ENCODE assay signal across 24 cellular contexts in genomic region chr18:28766721-28767120, GRCh38.
DNase-seq lines count a peak whose midpoint lies in the region; ATAC-seq and TF ChIP-seq lines count a peak whose summit lies in the region.
"Had no signal": no experiment of that assay in that cellular context is flagged by ENCODE, and none has a peak within 500 bp of the region (broad histone marks: within the 10 kb centered on the region; RNA-seq: fewer than 3 reads in every experiment).

No MANE protein-coding gene starts in this region.

- H3K36me3 ChIP-seq in SK-N-SH (replicated peaks in 1 of 2; ENCODE audit: control insufficient read depth in 1 of 2, insufficient read depth in 2 of 2, low read length in 1 of 2) (no peaks in the 10 kb centered on the region), smooth muscle cell (ENCODE audit: low read depth) (no peaks in the 10 kb centered on the region)

- H3K4me1 ChIP-seq in SK-N-SH (ENCODE audit: control insufficient read depth in 1 of 2, insufficient read depth in 2 of 2, low read depth in 1 of 2, low read length in 1 of 2) (peaks cover 18 to 53% of the 10 kb centered on the region in 2 experiments), smooth muscle cell (ENCODE audit: low read depth) (peaks cover 4% of the 10 kb centered on the region)

- TF ChIP-seq CTCF in SK-N-SH (IDR thresholded peaks at IDR 0.05) (no peak), choroid plexus epithelial cell (conservative IDR thresholded peaks at IDR 0.05; ENCODE audit: low read depth, low read length) (no peak), smooth muscle cell (IDR thresholded peaks at IDR 0.05; ENCODE audit: borderline replicate concordance, insufficient read depth, poor library complexity, severe bottlenecking) (no peak)

- no peak for TF ChIP-seq RAD21 in SK-N-SH (IDR thresholded peaks at IDR 0.05; ENCODE audit: low read length)

- ATAC-seq in SK-N-SH treated with all-trans-retinoic acid at 6 μM for 48 hours, result no peak
- no peak for ATAC-seq in HG02970 (IDR thresholded peaks at IDR 0.05; ENCODE audit: low FRiP score, unreplicated experiment)
- no peak for ATAC-seq in GM18861 (IDR thresholded peaks at IDR 0.05; ENCODE audit: unreplicated experiment)
- ATAC-seq in HG02840 (IDR thresholded peaks at IDR 0.05; ENCODE audit: low FRiP score, unreplicated experiment), result no peak
- ATAC-seq: HepG2, K562, Panc1 had no signal

- no peak overlapping the region; the same call in 1 of the 2 replicates for H3K4me2 ChIP-seq in SK-N-SH
- H3K4me2 ChIP-seq in smooth muscle cell, result peak overlapping the region; percentile 13

- H3K9me3 ChIP-seq in SK-N-SH (no peaks in the 10 kb centered on the region), smooth muscle cell (replicated peaks; ENCODE audit: low read depth) (no peaks in the 10 kb centered on the region)

- H2AFZ ChIP-seq in SK-N-SH (ENCODE audit: low read depth) (no peak overlapping the region), smooth muscle cell (ENCODE audit: low read depth) (peak overlapping the region; percentile 6)

- peak overlapping the region; percentile 88 to 96 for H3K27ac ChIP-seq in SK-N-SH (ENCODE audit: low read depth in 2 of 2, low read length in 1 of 2)
- H3K27ac ChIP-seq in smooth muscle cell (ENCODE audit: low read depth), result peak overlapping the region; percentile 67
- H3K27ac ChIP-seq: 22Rv1, SK-N-MC had no signal

- H4K20me1 ChIP-seq in SK-N-SH (ENCODE audit: insufficient read depth) (no peaks in the 10 kb centered on the region), smooth muscle cell (ENCODE audit: low read depth) (no peaks in the 10 kb centered on the region)

- H3F3A ChIP-seq in SK-N-SH (replicated peaks; ENCODE audit: insufficient read depth), result peaks cover 28% of the 10 kb centered on the region
- H3F3A ChIP-seq in smooth muscle cell (ENCODE audit: low read depth), result no peaks in the 10 kb centered on the region

- POLR2A ChIA-PET in SK-N-SH (lab: Yijun Ruan, JAX), result no interaction called here

- H3K79me2 ChIP-seq in SK-N-SH (ENCODE audit: insufficient read depth), result no peaks in the 10 kb centered on the region
- no peaks in the 10 kb centered on the region for H3K79me2 ChIP-seq in smooth muscle cell (ENCODE audit: low read depth)

- DNase-seq in SK-N-SH (no peak), choroid plexus epithelial cell (ENCODE audit: low read depth) (peak; percentile 31), iris pigment epithelial cell (ENCODE audit: low read depth) (peak; percentile 54), smooth muscle cell (lab: John Stamatoyannopoulos, UW; ENCODE audit: unreplicated experiment) (no peak)
- DNase-seq: ACHN, Calu3, DMS153, DND-41, H9, Kasumi-1, NCI-H1105 treated with DMSO at 0.1 percent for 48 hours, NCI-H146, NCI-H1930, NCI-H69, SIG-M5 had no signal

- CTCF ChIA-PET in SK-N-SH (lab: Yijun Ruan, JAX), result interaction anchor here (0.9 kb wide), 1 partner anchor 10 kb away, joined by 3 read pairs; no protein-coding TSS in a partner anchor

- no peaks in the 10 kb centered on the region for H3K9me2 ChIP-seq in SK-N-SH

- H3K9ac ChIP-seq in SK-N-SH, result no peak overlapping the region
- H3K9ac ChIP-seq in smooth muscle cell (ENCODE audit: low read depth), result no peak overlapping the region

- H3K4me3 ChIP-seq in SK-N-SH (ENCODE audit: low read depth in 2 of 2, low read length in 1 of 2), result no peak overlapping the region
- H3K4me3 ChIP-seq in choroid plexus epithelial cell (ENCODE audit: low read depth, low read length), result no peak overlapping the region
- no peak overlapping the region for H3K4me3 ChIP-seq in smooth muscle cell
- H3K4me3 ChIP-seq: K562, SK-N-MC had no signal

- no peaks in the 10 kb centered on the region for H3K27me3 ChIP-seq in SK-N-SH (ENCODE audit: insufficient read depth)
- H3K27me3 ChIP-seq in smooth muscle cell (ENCODE audit: low read depth), result no peaks in the 10 kb centered on the region

- TF ChIP-seq EP300 in SK-N-SH (IDR thresholded peaks at IDR 0.05; ENCODE audit: borderline replicate concordance in 1 of 2, low read depth in 1 of 2, low read length in 1 of 2), result no peak

TF ChIP-seq in SK-N-SH, 30 proteins besides CTCF, POLR2A, EP300 and RAD21 (continues in another document):
- TF ChIP-seq CHD2 (IDR thresholded peaks at IDR 0.05; ENCODE audit: low read length, partially characterized antibody), result no peak
- TF ChIP-seq, protein P1, sequence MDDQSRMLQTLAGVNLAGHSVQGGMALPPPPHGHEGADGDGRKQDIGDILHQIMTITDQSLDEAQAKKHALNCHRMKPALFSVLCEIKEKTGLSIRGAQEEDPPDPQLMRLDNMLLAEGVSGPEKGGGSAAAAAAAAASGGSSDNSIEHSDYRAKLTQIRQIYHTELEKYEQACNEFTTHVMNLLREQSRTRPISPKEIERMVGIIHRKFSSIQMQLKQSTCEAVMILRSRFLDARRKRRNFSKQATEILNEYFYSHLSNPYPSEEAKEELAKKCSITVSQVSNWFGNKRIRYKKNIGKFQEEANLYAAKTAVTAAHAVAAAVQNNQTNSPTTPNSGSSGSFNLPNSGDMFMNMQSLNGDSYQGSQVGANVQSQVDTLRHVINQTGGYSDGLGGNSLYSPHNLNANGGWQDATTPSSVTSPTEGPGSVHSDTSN (IDR thresholded peaks at IDR 0.05), result no peak
- no peak for TF ChIP-seq FOXM1 (IDR thresholded peaks at IDR 0.05; ENCODE audit: low read depth)
- no peak for TF ChIP-seq ZBTB33 (IDR thresholded peaks at IDR 0.05; ENCODE audit: borderline replicate concordance, low read depth)
- no peak for TF ChIP-seq RCOR1 (IDR thresholded peaks at IDR 0.05; ENCODE audit: low read length)
- TF ChIP-seq YY1 (IDR thresholded peaks at IDR 0.05; ENCODE audit: low read depth), result no peak
- no peak for TF ChIP-seq JUND (IDR thresholded peaks at IDR 0.05)
- TF ChIP-seq SIN3A (IDR thresholded peaks at IDR 0.05; ENCODE audit: borderline replicate concordance, low read depth, low read length), result no peak
- TF ChIP-seq MXI1 (IDR thresholded peaks at IDR 0.05; ENCODE audit: low read depth, low read length), result no peak
- TF ChIP-seq FOXJ3 (CRISPR knock-in tag; IDR thresholded peaks at IDR 0.05), result no peak
- TF ChIP-seq NFIC (IDR thresholded peaks at IDR 0.05; ENCODE audit: borderline replicate concordance), result no peak
- no peak for TF ChIP-seq RFX5 (IDR thresholded peaks at IDR 0.05; ENCODE audit: low read length)

TF ChIP-seq in SK-N-SH treated with all-trans-retinoic acid at 6 μM for 48 hours, 23 proteins besides CTCF, POLR2A, EP300 and RAD21:
- TF ChIP-seq, protein P2, sequence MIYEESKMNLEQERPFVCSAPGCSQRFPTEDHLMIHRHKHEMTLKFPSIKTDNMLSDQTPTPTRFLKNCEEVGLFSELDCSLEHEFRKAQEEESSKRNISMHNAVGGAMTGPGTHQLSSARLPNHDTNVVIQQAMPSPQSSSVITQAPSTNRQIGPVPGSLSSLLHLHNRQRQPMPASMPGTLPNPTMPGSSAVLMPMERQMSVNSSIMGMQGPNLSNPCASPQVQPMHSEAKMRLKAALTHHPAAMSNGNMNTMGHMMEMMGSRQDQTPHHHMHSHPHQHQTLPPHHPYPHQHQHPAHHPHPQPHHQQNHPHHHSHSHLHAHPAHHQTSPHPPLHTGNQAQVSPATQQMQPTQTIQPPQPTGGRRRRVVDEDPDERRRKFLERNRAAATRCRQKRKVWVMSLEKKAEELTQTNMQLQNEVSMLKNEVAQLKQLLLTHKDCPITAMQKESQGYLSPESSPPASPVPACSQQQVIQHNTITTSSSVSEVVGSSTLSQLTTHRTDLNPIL (CRISPR knock-in tag; IDR thresholded peaks at IDR 0.05; ENCODE audit: low read depth), result no peak
- TF ChIP-seq ZFP30 (CRISPR knock-in tag; IDR thresholded peaks at IDR 0.05), result no peak
- TF ChIP-seq OSR1 (CRISPR knock-in tag; IDR thresholded peaks at IDR 0.05), result no peak
- no peak for TF ChIP-seq GLIS3 (CRISPR knock-in tag; IDR thresholded peaks at IDR 0.05)
- no peak for TF ChIP-seq ZNF70 (CRISPR knock-in tag; IDR thresholded peaks at IDR 0.05)
- no peak for TF ChIP-seq TCF4 (CRISPR knock-in tag; IDR thresholded peaks at IDR 0.05; ENCODE audit: borderline replicate concordance)
- TF ChIP-seq BACH2 (CRISPR knock-in tag; IDR thresholded peaks at IDR 0.05; ENCODE audit: borderline replicate concordance), result no peak
- TF ChIP-seq ARNTL (CRISPR knock-in tag; IDR thresholded peaks at IDR 0.05; ENCODE audit: borderline replicate concordance, low read depth), result no peak
- no peak for TF ChIP-seq SNAI2 (CRISPR knock-in tag; IDR thresholded peaks at IDR 0.05)
TF ChIP-seq in SK-N-SH treated with all-trans-retinoic acid at 6 μM for 48 hours: peak in this region for 0.

Comparison
In these comparisons a context has a peak if more than half of its experiments do, and no peak if none do; other contexts are left out.
1. DNase-seq: peak in choroid plexus epithelial cell (single experiment) and iris pigment epithelial cell (single experiment); none in SK-N-SH (single experiment) and smooth muscle cell (single experiment).